Comparison of ENCODE assay signal across 35 cellular contexts in genomic region chr5:145340099-145340498, GRCh38.
"Had no signal": no experiment of that assay in that cellular context is flagged by ENCODE, and none has a peak within 500 bp of the region (broad histone marks: within the 10 kb centered on the region; RNA-seq: fewer than 3 reads in every experiment).

No MANE protein-coding gene starts in this region.

- H3K27me3 ChIP-seq: brain microvascular endothelial cell, cardiac muscle cell, MG63, SJCRH30 had no signal

- FAIRE-seq: RCC 7860 had no signal

- H3K4me2 ChIP-seq: PC-9 had no signal

- ATAC-seq: activated CD8-positive, alpha-beta T cell treated with anti-CD3 and anti-CD28 coated beads for 36 hours; activated T-cell treated with anti-CD3 and anti-CD28 coated beads, Interleukin-2, amount 50 U/mL, for 72 hours; activated T-helper 17 cell treated with anti-CD3 and anti-CD28 coated beads, Interleukin-2, amount 50 U/mL, for 72 hours had no signal

- H3K27ac ChIP-seq: brain microvascular endothelial cell, cardiac muscle cell, PC-9, RWPE1, SJCRH30, SK-N-MC, WERI-Rb-1 had no signal

- H3K36me3 ChIP-seq: brain microvascular endothelial cell, cardiac muscle cell, MG63, SJCRH30, WERI-Rb-1 had no signal

- H3K9me3 ChIP-seq: SJCRH30 had no signal

- DNase-seq: activated CD4-positive, alpha-beta T cell treated with anti-CD3 and anti-CD28 coated beads, Interleukin-2, amount 10 ng/mL, durations not matched to agents 24 days and 14 days; activated CD4-positive, alpha-beta T cell treated with anti-CD3 and anti-CD28 coated beads, Interleukin-2, amount 50 U/mL, for 4 hours; activated CD4-positive, CD25-positive, alpha-beta regulatory T cell; activated CD8-positive, alpha-beta T cell treated with anti-CD3 and anti-CD28 coated beads for 36 hours; activated effector memory CD4-positive, alpha-beta T cell treated with anti-CD3 and anti-CD28 coated beads, Interleukin-2, amount 50 U/mL, for 16 hours; activated naive CD4-positive, alpha-beta T cell; activated naive CD4-positive, alpha-beta T cell treated with anti-CD3 and anti-CD28 coated beads, Interleukin-2, amount 50 U/mL, for 16 hours; activated naive CD8-positive, alpha-beta T cell treated with anti-CD3 and anti-CD28 coated beads for 36 hours; activated T-cell treated with anti-CD3 and anti-CD28 coated beads, Interleukin-2, amount 50 U/mL, for 1 hour; activated T-cell treated with anti-CD3 and anti-CD28 coated beads, Interleukin-2, amount 50 U/mL, for 72 hours; amniotic stem cell; aorta; brain microvascular endothelial cell; Karpas-422; KBM-7; MG63; NCI-H1048; NCI-H1105 treated with DMSO at 0.1 percent for 48 hours; NCI-H1436; NCI-H1694; NCI-H1930; NCI-H2081 treated with DMSO at 0.1 percent for 48 hours; NCI-H226; NCI-H524 treated with DMSO at 0.1 percent for 48 hours; NK-92 treated with Interleukin-12 subunit alpha and Interleukin-12 subunit beta, amount 100 ng/mL, for 24 hours; PC-9; Right ventricle myocardium superior; SJCRH30; T1000; WERI-Rb-1 had no signal

- H2AFZ ChIP-seq: PC-9 had no signal

- H3K4me1 ChIP-seq: SJCRH30 had no signal

- H3K4me3 ChIP-seq: cardiac muscle cell, MG63, PC-9, SJCRH30, SK-N-MC had no signal
